ENCODE assay signal across 8 cellular contexts in genomic region chr9:100426532-100427365, GRCh38. TPM values are rescaled to one million over a fixed set of nuclear protein-coding genes. Genes with fewer than 3 reads are reported as not detected.
DNase-seq lines count a peak whose midpoint lies in the region; ATAC-seq and TF ChIP-seq lines count a peak whose summit lies in the region.

TSS of gene MSANTD3 (plus strand) at chr9:100427143. CDS start at chr9:100441939, 14,796 bp downstream.

- H3K4me3 ChIP-seq in BE2C (ENCODE audit: low read depth, low read length) (peak within 1 kb of the TSS; percentile 87), epithelial cell of esophagus (ENCODE audit: low read length) (peak within 1 kb of the TSS; percentile 63), mononuclear cell (ENCODE audit: low read length) (peak within 1 kb of the TSS; percentile 57)

- H3K36me3 ChIP-seq in BE2C = no peaks in the 10 kb centered on the region

- ATAC-seq in GM19035 (IDR thresholded peaks at IDR 0.05; ENCODE audit: unreplicated experiment) = peak; percentile 72
- peak; percentile 81 for ATAC-seq in HG03280 (IDR thresholded peaks at IDR 0.05; ENCODE audit: unreplicated experiment)

- H3K4me1 ChIP-seq in BE2C (peaks cover 11% of the 10 kb centered on the region), mononuclear cell (ENCODE audit: insufficient read depth, low read length) (peaks cover 14% of the 10 kb centered on the region)

- H3K9me3 ChIP-seq in BE2C (no peaks in the 10 kb centered on the region), mononuclear cell (ENCODE audit: low read depth, low read length) (no peaks in the 10 kb centered on the region)

- H3K27me3 ChIP-seq in BE2C (no peaks in the 10 kb centered on the region), mononuclear cell (ENCODE audit: insufficient read depth, low read length) (no peaks in the 10 kb centered on the region)

- DNase-seq in BE2C (peak; percentile 77), NCI-H774 (lab: John Stamatoyannopoulos, UW) (peak; percentile 74), epithelial cell of esophagus (ENCODE audit: low read depth) (peak; percentile 86)
- DNase-seq in activated CD8-positive, alpha-beta memory T cell treated with anti-CD3 and anti-CD28 coated beads, Interleukin-2, amount 50 U/mL, for 48 hours = peak; percentile 76
- DNase-seq in stimulated activated CD8-positive, alpha-beta memory T cell treated with anti-CD3 and anti-CD28 coated beads, Interleukin-2, amount 100 ng/mL, for 48 hours (ENCODE audit: low read depth in 2 of 2) = peak; percentile 28 to 37

- TF ChIP-seq CTCF in BE2C (IDR thresholded peaks at IDR 0.05; ENCODE audit: low read depth, low read length) (no peak), epithelial cell of esophagus (IDR thresholded peaks at IDR 0.05; ENCODE audit: insufficient read depth, low read depth, low read length, missing control alignments) (no peak)

RNA-seq across cellular contexts. Expression of gene MSANTD3, which starts in this region (rescaled TPM):
- 42.3 TPM for polyA plus RNA-seq in BE2C (2012; ENCODE audit: insufficient read depth, insufficient read length, low read depth)
- 14.0 TPM for total RNA-seq in mononuclear cell

Comparison
In these comparisons a context has a peak if more than half of its experiments do, and no peak if none do; other contexts are left out.
1. Peak in every context shown above with its lines: DNase-seq, ATAC-seq and H3K4me3 ChIP-seq.
2. DNase-seq: peak in every context shown above with its lines; median percentile 86 in epithelial cell of esophagus; 77 in BE2C; 76 in activated CD8-positive, alpha-beta memory T cell treated with anti-CD3 and anti-CD28 coated beads, Interleukin-2, amount 50 U/mL, for 48 hours; 74 in NCI-H774; 32 in stimulated activated CD8-positive, alpha-beta memory T cell treated with anti-CD3 and anti-CD28 coated beads, Interleukin-2, amount 100 ng/mL, for 48 hours.